In genomic region chr1:111406325-111406768, GRCh38 we compare ENCODE assay signal across 9 cellular contexts. TPM values are rescaled to one million over a fixed set of nuclear protein-coding genes. Genes with fewer than 3 reads are reported as not detected.
DNase-seq lines count a peak whose midpoint lies in the region; ATAC-seq and TF ChIP-seq lines count a peak whose summit lies in the region.
"Had no signal": no experiment of that assay in that cellular context is flagged by ENCODE, and none has a peak within 500 bp of the region (broad histone marks: within the 10 kb centered on the region; RNA-seq: fewer than 3 reads in every experiment).

No MANE protein-coding gene starts in this region.

- no peak for TF ChIP-seq POLR2A in body of pancreas (IDR thresholded peaks at IDR 0.05)
- TF ChIP-seq POLR2A in esophagus squamous epithelium (IDR thresholded peaks at IDR 0.05): no peak

- POLR2A ChIA-PET in RWPE1 (lab: Yijun Ruan, JAX; ENCODE audit: low non-redundant PET): no interaction called here

- no peaks in the 10 kb centered on the region for H3K27me3 ChIP-seq in body of pancreas
- H3K27me3 ChIP-seq in esophagus squamous epithelium: peaks cover 0 to 30% (median 0%) of the 10 kb centered on the region in 4 donors
- H3K27me3 ChIP-seq: cardiac muscle cell had no signal

- H3K36me3 ChIP-seq in body of pancreas (replicated peaks in 1 of 2; ENCODE audit: insufficient read depth in 1 of 2, low read depth in 2 of 2): no peaks in the 10 kb centered on the region
- H3K36me3 ChIP-seq in esophagus squamous epithelium: no peaks in the 10 kb centered on the region
- H3K36me3 ChIP-seq: cardiac muscle cell had no signal

- intact Hi-C loops in body of pancreas (cut with DNase I) (no loop called here), esophagus squamous epithelium (cut with DNase I) (no loop called here)

- H3K27ac ChIP-seq in RWPE1: no peak overlapping the region
- H3K27ac ChIP-seq in body of pancreas: no peak overlapping the region
- no peak overlapping the region for H3K27ac ChIP-seq in esophagus squamous epithelium
- H3K27ac ChIP-seq: cardiac muscle cell had no signal

- 0 to 3% methylated on average over 2 of the region's 2 CpGs for WGBS in body of pancreas, 2 donors
- WGBS in esophagus squamous epithelium, 2 donors: 0% methylated on average over 2 of the region's 2 CpGs

- peak; percentile 6 for DNase-seq in activated CD4-positive, CD25-positive, alpha-beta regulatory T cell treated with anti-CD3 and anti-CD28 coated beads, Interleukin-2, amount 50 U/mL, for 16 hours (ENCODE audit: low read depth, low spot score)
- no peak for DNase-seq in activated CD4-positive, CD25-positive, alpha-beta regulatory T cell treated with anti-CD3 and anti-CD28 coated beads, Interleukin-2, amount 50 U/mL, for 72 hours
- peak; percentile 27 for DNase-seq in RWPE1 (ENCODE audit: low spot score)
- DNase-seq in body of pancreas: peak; percentile 65 to 91 (median 80)
- DNase-seq in stimulated activated CD4-positive, alpha-beta T cell treated with anti-CD3 and anti-CD28 coated beads, Interleukin-12 subunit alpha, Interleukin-12 subunit beta, amount 100 ng/mL, for 4 hours: peak; percentile 20
- DNase-seq in mesenteric fat pad (ENCODE audit: low spot score): no peak
- DNase-seq in esophagus squamous epithelium (lab: John Stamatoyannopoulos, UW): no peak

- TF ChIP-seq CTCF in RWPE1 (conservative IDR thresholded peaks at IDR 0.05; ENCODE audit: low read depth) (no peak), body of pancreas (IDR thresholded peaks at IDR 0.05) (no peak), esophagus squamous epithelium (IDR thresholded peaks at IDR 0.05) (no peak)

- H3K4me1 ChIP-seq in body of pancreas: no peaks in the 10 kb centered on the region
- peaks cover 0 to 7% (median 0%) of the 10 kb centered on the region in 3 donors for H3K4me1 ChIP-seq in esophagus squamous epithelium

- H3K9me3 ChIP-seq in body of pancreas: no peaks in the 10 kb centered on the region
- H3K9me3 ChIP-seq in esophagus squamous epithelium: no peaks in the 10 kb centered on the region

- CTCF ChIA-PET in RWPE1 (lab: Yijun Ruan, JAX): interaction anchor here (1.1 kb wide), 1 partner anchor 184 kb away, joined by 3 read pairs; no protein-coding TSS in a partner anchor

- ATAC-seq in HG03025 (IDR thresholded peaks at IDR 0.05; ENCODE audit: low FRiP score, unreplicated experiment): peak; percentile 96
- ATAC-seq in body of pancreas: peak; percentile 99

- no peak overlapping the region for H3K4me3 ChIP-seq in body of pancreas
- H3K4me3 ChIP-seq in esophagus squamous epithelium: no peak overlapping the region
- H3K4me3 ChIP-seq: cardiac muscle cell had no signal

RNA-seq across cellular contexts. Expression of gene OVGP1, which starts 21.2 kb away (rescaled TPM):
- total RNA-seq in body of pancreas (1 to 10 TPM; 1.6 to 3.4 TPM), mesenteric fat pad (1.4 TPM), esophagus squamous epithelium (1 to 10 TPM in 2 of 4 donors, under 1 TPM in 2; 0.41 to 5.0 (median 1.1) TPM)

RNA-seq across cellular contexts. Expression of gene WDR77, which starts 42.7 kb away (rescaled TPM):
- total RNA-seq in body of pancreas: 10 to 100 TPM; 14.8 to 18.2 TPM
- 35.4 TPM for total RNA-seq in mesenteric fat pad
- total RNA-seq in esophagus squamous epithelium: 10 to 100 TPM; 28.7 to 44.3 (median 38.7) TPM

RNA-seq across cellular contexts. Expression of gene ATP5PB, which starts 42.9 kb away (rescaled TPM):
- total RNA-seq in body of pancreas (10 to 100 TPM; 55.0 to 91.0 TPM), mesenteric fat pad (161 TPM), esophagus squamous epithelium (100 to 1,000 TPM; 201 to 318 (median 243) TPM)

Comparison
In these comparisons a context has a peak if more than half of its experiments do, and no peak if none do; other contexts are left out.
1. DNase-seq: peak in activated CD4-positive, CD25-positive, alpha-beta regulatory T cell treated with anti-CD3 and anti-CD28 coated beads, Interleukin-2, amount 50 U/mL, for 16 hours (single experiment), RWPE1 (single experiment), body of pancreas (4 of 4) and stimulated activated CD4-positive, alpha-beta T cell treated with anti-CD3 and anti-CD28 coated beads, Interleukin-12 subunit alpha, Interleukin-12 subunit beta, amount 100 ng/mL, for 4 hours (single experiment); none in activated CD4-positive, CD25-positive, alpha-beta regulatory T cell treated with anti-CD3 and anti-CD28 coated beads, Interleukin-2, amount 50 U/mL, for 72 hours (single experiment), mesenteric fat pad (single experiment) and esophagus squamous epithelium (single experiment).